ENCODE assay signal across 20 cellular contexts in genomic region chr15:94359716-94360115, GRCh38.
A peak's percentile ranks its signal among the peaks of the same experiment; 100 is the strongest.
DNase-seq lines count a peak whose midpoint lies in the region; ATAC-seq and TF ChIP-seq lines count a peak whose summit lies in the region.
"Had no signal": no experiment of that assay in that cellular context is flagged by ENCODE, and none has a peak within 500 bp of the region (broad histone marks: within the 10 kb centered on the region; RNA-seq: fewer than 3 reads in every experiment).

No MANE protein-coding gene starts in this region.

- no peaks in the 10 kb centered on the region for H3K36me3 Mint-ChIP-seq in GM23338 (ENCODE audit: low read depth)
- H3K36me3 Mint-ChIP-seq in activated T-helper 2 cell treated with anti-CD3 and anti-CD28 coated beads, Interferon-gamma antibody, Interleukin-2, Interleukin-4, amounts not matched to agents 10 μg/mL and 5 μg/mL and 100 μg/mL, durations not matched to agents 14 hours and 24 hours and 36 hours (ENCODE audit: low read depth), result peaks cover 50% of the 10 kb centered on the region

- no peaks in the 10 kb centered on the region for H3K79me2 ChIP-seq in GM23338 (replicated peaks; ENCODE audit: insufficient read depth)

- no peak overlapping the region for H3K4me3 Mint-ChIP-seq in GM23338
- H3K4me3 Mint-ChIP-seq in activated T-helper 2 cell treated with anti-CD3 and anti-CD28 coated beads, Interferon-gamma antibody, Interleukin-2, Interleukin-4, amounts not matched to agents 10 μg/mL and 5 μg/mL and 100 μg/mL, durations not matched to agents 14 hours and 24 hours and 36 hours (ENCODE audit: low read depth), result no peak overlapping the region
- H3K4me3 Mint-ChIP-seq: B cell; CD4-positive, CD25-positive, alpha-beta regulatory T cell; CD8-positive, alpha-beta memory T cell; HFFc6 had no signal

- no peak overlapping the region for H3K4me2 ChIP-seq in GM23338
- H3K4me2 ChIP-seq: BLaER1 treated with 17β-estradiol and CSF1 and Interleukin-3, amounts not matched to agents 10 nM and 100 nM had no signal

- intact Hi-C loops in activated T-helper 2 cell treated with anti-CD3 and anti-CD28 coated beads, Interferon-gamma antibody, Interleukin-2, Interleukin-4, amounts not matched to agents 10 μg/mL and 5 μg/mL and 100 μg/mL, durations not matched to agents 14 hours and 24 hours and 36 hours (cut with micrococcal nuclease), result no loop called here
- intact Hi-C loops in lower lobe of right lung (cut with DNase I), result no loop called here
- intact Hi-C loops in left ventricle myocardium inferior (cut with micrococcal nuclease), result no loop called here

- peaks cover 2% of the 10 kb centered on the region; the same call in 1 of the 3 replicates for H3K4me1 Mint-ChIP-seq in GM23338
- H3K4me1 Mint-ChIP-seq in activated T-helper 2 cell treated with anti-CD3 and anti-CD28 coated beads, Interferon-gamma antibody, Interleukin-2, Interleukin-4, amounts not matched to agents 10 μg/mL and 5 μg/mL and 100 μg/mL, durations not matched to agents 14 hours and 24 hours and 36 hours (ENCODE audit: low read depth), result peaks cover 3% of the 10 kb centered on the region
- H3K4me1 Mint-ChIP-seq: B cell had no signal

- no peak for DNase-seq in GM23338 (ENCODE audit: low spot score)
- no peak for DNase-seq in activated T-helper 2 cell treated with anti-CD3 and anti-CD28 coated beads, Interferon-gamma antibody, Interleukin-2, Interleukin-4, amounts not matched to agents 10 μg/mL and 5 μg/mL and 100 μg/mL, durations not matched to agents 14 hours and 24 hours and 36 hours (ENCODE audit: low spot score)
- no peak for DNase-seq in lower lobe of right lung
- DNase-seq in DMS53 treated with DMSO at 0.1 percent for 48 hours (lab: John Stamatoyannopoulos, UW; ENCODE audit: unreplicated experiment), result no peak
- DNase-seq in activated T-cell treated with anti-CD3 and anti-CD28 coated beads, Interleukin-2, amount 50 U/mL, for 48 hours, result no peak
- no peak for DNase-seq in T-helper 2 cell
- no peak for DNase-seq in left ventricle myocardium inferior
- DNase-seq: CD4-positive, CD25-positive, alpha-beta regulatory T cell; CD8-positive, alpha-beta memory T cell; COR-L47; DMS79 treated with DMSO at 0.1 percent for 48 hours; GF-D8; GOT3; H7; HFFc6 had no signal

- no peaks in the 10 kb centered on the region for H4K20me1 ChIP-seq in GM23338 (replicated peaks; ENCODE audit: insufficient read depth)
- H4K20me1 ChIP-seq: BLaER1 treated with 17β-estradiol and CSF1 and Interleukin-3, amounts not matched to agents 10 nM and 100 nM had no signal

- no peaks in the 10 kb centered on the region for H3K27me3 Mint-ChIP-seq in GM23338 (ENCODE audit: insufficient read depth, low read depth, poor library complexity)
- no peaks in the 10 kb centered on the region for H3K27me3 Mint-ChIP-seq in activated T-helper 2 cell treated with anti-CD3 and anti-CD28 coated beads, Interferon-gamma antibody, Interleukin-2, Interleukin-4, amounts not matched to agents 10 μg/mL and 5 μg/mL and 100 μg/mL, durations not matched to agents 14 hours and 24 hours and 36 hours (ENCODE audit: low read depth)
- H3K27me3 Mint-ChIP-seq: B cell; CD4-positive, CD25-positive, alpha-beta regulatory T cell; CD8-positive, alpha-beta memory T cell had no signal

- H3K27me3 ChIP-seq in GM23338 (ENCODE audit: insufficient read depth), result no peaks in the 10 kb centered on the region
- no peaks in the 10 kb centered on the region for H3K27me3 ChIP-seq in lower lobe of right lung (ENCODE audit: low read depth)
- no peaks in the 10 kb centered on the region for H3K27me3 ChIP-seq in neutrophil
- H3K27me3 ChIP-seq in left ventricle myocardium inferior (ENCODE audit: low read depth), result peaks cover 42% of the 10 kb centered on the region
- H3K27me3 ChIP-seq: BLaER1 treated with 17β-estradiol and CSF1 and Interleukin-3, amounts not matched to agents 10 nM and 100 nM had no signal

- H3F3A ChIP-seq in GM23338 (replicated peaks; ENCODE audit: low read depth), result no peaks in the 10 kb centered on the region

- no peak for TF ChIP-seq CTCF in GM23338 (conservative IDR thresholded peaks at IDR 0.05; ENCODE audit: low read depth in 2 of 2)
- TF ChIP-seq CTCF in lower lobe of right lung (IDR thresholded peaks at IDR 0.05), result no peak
- TF ChIP-seq CTCF in neutrophil (IDR thresholded peaks at IDR 0.05), result no peak
- TF ChIP-seq CTCF in left ventricle myocardium inferior (IDR thresholded peaks at IDR 0.05; ENCODE audit: borderline replicate concordance), result no peak

- no peaks in the 10 kb centered on the region for H3K4me1 ChIP-seq in GM23338 (ENCODE audit: insufficient read depth)
- H3K4me1 ChIP-seq in lower lobe of right lung, result no peaks in the 10 kb centered on the region
- H3K4me1 ChIP-seq in neutrophil (ENCODE audit: control insufficient read depth in 1 of 2, insufficient read depth in 1 of 2, low read depth in 1 of 2, low read length in 1 of 2), result peaks cover 5 to 25% of the 10 kb centered on the region in 2 experiments
- no peaks in the 10 kb centered on the region for H3K4me1 ChIP-seq in left ventricle myocardium inferior
- H3K4me1 ChIP-seq: BLaER1 treated with 17β-estradiol and CSF1 and Interleukin-3, amounts not matched to agents 10 nM and 100 nM had no signal

- ATAC-seq in GM23338 (no peak), lower lobe of right lung (no peak)
- ATAC-seq: HCT116 had no signal

- no peaks in the 10 kb centered on the region for H3K9me2 ChIP-seq in GM23338 (ENCODE audit: insufficient read depth)

- no peaks in the 10 kb centered on the region for H3K9me3 ChIP-seq in lower lobe of right lung
- H3K9me3 ChIP-seq in neutrophil, result no peaks in the 10 kb centered on the region
- no peaks in the 10 kb centered on the region for H3K9me3 ChIP-seq in left ventricle myocardium inferior (replicated peaks)
- H3K9me3 ChIP-seq: BLaER1 treated with 17β-estradiol and CSF1 and Interleukin-3, amounts not matched to agents 10 nM and 100 nM had no signal

- H3K9me3 Mint-ChIP-seq in GM23338, result no peaks in the 10 kb centered on the region
- H3K9me3 Mint-ChIP-seq in activated T-helper 2 cell treated with anti-CD3 and anti-CD28 coated beads, Interferon-gamma antibody, Interleukin-2, Interleukin-4, amounts not matched to agents 10 μg/mL and 5 μg/mL and 100 μg/mL, durations not matched to agents 14 hours and 24 hours and 36 hours, result no peaks in the 10 kb centered on the region
- H3K9me3 Mint-ChIP-seq: CD8-positive, alpha-beta memory T cell had no signal

- H2AFZ ChIP-seq in GM23338, result no peak overlapping the region

- H3K27ac ChIP-seq in GM23338 (ENCODE audit: low read depth) (no peak overlapping the region), lower lobe of right lung (peak overlapping the region; percentile 8), neutrophil (peak overlapping the region; percentile 60), left ventricle myocardium inferior (replicated peaks) (no peak overlapping the region)
- H3K27ac ChIP-seq: BLaER1 treated with 17β-estradiol and CSF1 and Interleukin-3, amounts not matched to agents 10 nM and 100 nM; HL-60 had no signal

- peak overlapping the region; percentile 40; the same call in 1 of the 2 replicates for H3K27ac Mint-ChIP-seq in GM23338
- H3K27ac Mint-ChIP-seq in activated T-helper 2 cell treated with anti-CD3 and anti-CD28 coated beads, Interferon-gamma antibody, Interleukin-2, Interleukin-4, amounts not matched to agents 10 μg/mL and 5 μg/mL and 100 μg/mL, durations not matched to agents 14 hours and 24 hours and 36 hours, result peak overlapping the region; percentile 5
- H3K27ac Mint-ChIP-seq: B cell; CD4-positive, CD25-positive, alpha-beta regulatory T cell; HFFc6 had no signal

- H3K4me3 ChIP-seq in GM23338 (no peak overlapping the region), lower lobe of right lung (no peak overlapping the region), neutrophil (ENCODE audit: low read depth in 1 of 2, low read length in 1 of 2) (no peak overlapping the region), left ventricle myocardium inferior (no peak overlapping the region)
- H3K4me3 ChIP-seq: BLaER1 treated with 17β-estradiol and CSF1 and Interleukin-3, amounts not matched to agents 10 nM and 100 nM had no signal

- H3K36me3 ChIP-seq in GM23338 (ENCODE audit: insufficient read depth), result no peaks in the 10 kb centered on the region
- peaks cover 10% of the 10 kb centered on the region for H3K36me3 ChIP-seq in lower lobe of right lung
- peaks cover 87% of the 10 kb centered on the region for H3K36me3 ChIP-seq in neutrophil
- H3K36me3 ChIP-seq in left ventricle myocardium inferior, result no peaks in the 10 kb centered on the region

TF ChIP-seq in GM23338, 12 proteins besides CTCF, POLR2A, EP300 and RAD21 (continues in another document):
- TF ChIP-seq NANOG (IDR thresholded peaks at IDR 0.05; ENCODE audit: borderline replicate concordance), result no peak
- TF ChIP-seq JUNB (IDR thresholded peaks at IDR 0.05; ENCODE audit: unreplicated experiment), result no peak
- TF ChIP-seq ZNF114 (CRISPR knock-in tag; IDR thresholded peaks at IDR 0.05), result no peak
- TF ChIP-seq STAT1 (IDR thresholded peaks at IDR 0.05; ENCODE audit: unreplicated experiment), result no peak
- TF ChIP-seq EZH2 (IDR thresholded peaks at IDR 0.05; ENCODE audit: low read depth, unreplicated experiment), result no peak

Comparison
In these comparisons a context has a peak if more than half of its experiments do, and no peak if none do; other contexts are left out.
1. H3K27ac ChIP-seq: peak in lower lobe of right lung (single experiment) and neutrophil (single experiment); none in GM23338 (single experiment) and left ventricle myocardium inferior (single experiment).